In genomic region chr6:710601-711571, GRCh38 we compare ENCODE assay signal across 7 cellular contexts. TPM values are rescaled to one million over a fixed set of nuclear protein-coding genes. Genes with fewer than 3 reads are reported as not detected.
DNase-seq lines count a peak whose midpoint lies in the region; ATAC-seq lines count a peak whose summit lies in the region.

No MANE protein-coding gene starts in this region.

- 1 to 2% methylated on average over 55 of the region's 55 CpGs for WGBS in esophagus, 2 donors

- H3K27ac ChIP-seq in esophagus (ENCODE audit: low read depth in 2 of 2, low read length in 1 of 2) (peak overlapping the region; percentile 94 to 97), muscle layer of colon (ENCODE audit: low read depth, low read length) (peak overlapping the region; percentile 87)

- ATAC-seq in GM18517 (IDR thresholded peaks at IDR 0.05; ENCODE audit: unreplicated experiment), result peak; percentile 83
- ATAC-seq in HG02642 (IDR thresholded peaks at IDR 0.05; ENCODE audit: poor library complexity, unreplicated experiment), result peak; percentile 82

- peak overlapping the region; percentile 64 to 76 for H3K4me3 ChIP-seq in esophagus (ENCODE audit: low read depth in 1 of 2, low read length in 2 of 2)
- peak overlapping the region; percentile 49 to 61 for H3K4me3 ChIP-seq in muscle layer of colon (ENCODE audit: low read depth in 1 of 2, low read length in 2 of 2)

- no peaks in the 10 kb centered on the region for H3K27me3 ChIP-seq in esophagus (ENCODE audit: control insufficient read depth in 1 of 2, insufficient read depth in 2 of 2, low read length in 2 of 2)
- no peaks in the 10 kb centered on the region for H3K27me3 ChIP-seq in muscle layer of colon (ENCODE audit: control insufficient read depth in 1 of 2, insufficient read depth in 2 of 2, low read length in 2 of 2)

- H3K4me1 ChIP-seq in esophagus (ENCODE audit: control insufficient read depth in 2 of 2, insufficient read depth in 2 of 2, low read length in 1 of 2) (peaks cover 0 to 4% of the 10 kb centered on the region in 2 donors), muscle layer of colon (ENCODE audit: insufficient read depth, low read length) (peaks cover 13% of the 10 kb centered on the region)

- DNase-seq in NCI-H2227 treated with DMSO at 0.1 percent for 48 hours (lab: John Stamatoyannopoulos, UW) (peak; percentile 74), activated T-cell treated with anti-CD3 and anti-CD28 coated beads for 48 hours (ENCODE audit: low read depth) (peak; percentile 40)
- DNase-seq in stimulated activated CD8-positive, alpha-beta memory T cell treated with anti-CD3 and anti-CD28 coated beads, Interleukin-7, amount 100 ng/mL, for 48 hours (ENCODE audit: extremely low read depth in 1 of 2, low read depth in 1 of 2), result peak; percentile 17 to 28

- H3K9ac ChIP-seq in muscle layer of colon (ENCODE audit: low read length), result peak overlapping the region; percentile 60

- H3K36me3 ChIP-seq in esophagus (ENCODE audit: control insufficient read depth in 2 of 2, insufficient read depth in 2 of 2, low read length in 1 of 2), result no peaks in the 10 kb centered on the region
- no peaks in the 10 kb centered on the region for H3K36me3 ChIP-seq in muscle layer of colon (ENCODE audit: insufficient read depth, low read length)

- H3K9me3 ChIP-seq in esophagus (ENCODE audit: control insufficient read depth in 2 of 2, insufficient read depth in 1 of 2, low read depth in 1 of 2, low read length in 1 of 2), result no peaks in the 10 kb centered on the region
- no peaks in the 10 kb centered on the region for H3K9me3 ChIP-seq in muscle layer of colon (ENCODE audit: low read length)

RNA-seq across cellular contexts. Expression of gene EXOC2, which starts 17.9 kb away (rescaled TPM):
- polyA plus RNA-seq in esophagus, result 1 to 10 TPM; 5.0 to 9.5 TPM

RNA-seq across cellular contexts. Expression of gene HUS1B, which starts 54.0 kb away (rescaled TPM):
- polyA plus RNA-seq in esophagus, result under 1 TPM; 0.22 to 0.26 TPM

Comparison
In these comparisons a context has a peak if more than half of its experiments do, and no peak if none do; other contexts are left out.
1. Peak in every context shown above with its lines: DNase-seq, ATAC-seq, H3K4me3 ChIP-seq and H3K27ac ChIP-seq.
2. DNase-seq: peak in every context shown above with its lines; median percentile 74 in NCI-H2227 treated with DMSO at 0.1 percent for 48 hours; 40 in activated T-cell treated with anti-CD3 and anti-CD28 coated beads for 48 hours; 22 in stimulated activated CD8-positive, alpha-beta memory T cell treated with anti-CD3 and anti-CD28 coated beads, Interleukin-7, amount 100 ng/mL, for 48 hours.